In genomic region chr12:13841-14240, GRCh38 we compare ENCODE assay signal across 1 cellular context. TPM values are rescaled to one million over a fixed set of nuclear protein-coding genes. Genes with fewer than 3 reads are reported as not detected.
"Had no signal": no experiment of that assay in that cellular context is flagged by ENCODE, and none has a peak within 500 bp of the region (broad histone marks: within the 10 kb centered on the region; RNA-seq: fewer than 3 reads in every experiment).

No MANE protein-coding gene starts in this region.

RNA-seq across cellular contexts. Expression of gene IQSEC3, which starts 52.7 kb away (rescaled TPM):
- total RNA-seq: mammary epithelial cell had no signal
- polyA plus RNA-seq: mammary epithelial cell had no signal
